ENCODE assay signal across 7 cellular contexts in genomic region chr1:101996830-101997485, GRCh38. TPM values are rescaled to one million over a fixed set of nuclear protein-coding genes. Genes with fewer than 3 reads are reported as not detected.
DNase-seq lines count a peak whose midpoint lies in the region; ATAC-seq and TF ChIP-seq lines count a peak whose summit lies in the region.

Gene OLFM3 (minus strand): TSS chr1:101996926.

- no peaks in the 10 kb centered on the region for H3F3A ChIP-seq in GM23248 (ENCODE audit: insufficient read depth)

- no peak for ATAC-seq in GM19455 (IDR thresholded peaks at IDR 0.05; ENCODE audit: unreplicated experiment)

- DNase-seq in GM23248 (peak; percentile 21), NCI-H526 treated with DMSO at 0.1 percent for 48 hours (lab: John Stamatoyannopoulos, UW) (peak; percentile 50), epithelial cell of esophagus (ENCODE audit: low read depth) (peak; percentile 25), retina (peak; percentile 91), medulla oblongata (ENCODE audit: extremely low spot score) (no peak)
- DNase-seq in activated CD4-positive, alpha-beta T cell treated with anti-CD3 and anti-CD28 coated beads, Interleukin-2, amount 50 U/mL, for 48 hours, result no peak

- H3K4me3 ChIP-seq in GM23248, result no peak within 1 kb of the TSS
- no peak within 1 kb of the TSS for H3K4me3 ChIP-seq in epithelial cell of esophagus (ENCODE audit: low read length)

- no peak within 1 kb of the TSS for H3K4me2 ChIP-seq in GM23248 (ENCODE audit: unreplicated experiment)

- H4K20me1 ChIP-seq in GM23248 (ENCODE audit: insufficient read depth), result no peaks in the 10 kb centered on the region

- no peaks in the 10 kb centered on the region for H3K79me2 ChIP-seq in GM23248 (ENCODE audit: insufficient read depth)

- H3K36me3 ChIP-seq in GM23248 (ENCODE audit: low read depth), result no peaks in the 10 kb centered on the region

- H3K4me1 ChIP-seq in GM23248 (ENCODE audit: insufficient read depth), result no peaks in the 10 kb centered on the region

- in situ Hi-C loops in GM23248 (cut with MboI), result no loop called here

- no peak for TF ChIP-seq CTCF in epithelial cell of esophagus (IDR thresholded peaks at IDR 0.05; ENCODE audit: insufficient read depth, low read depth, low read length, missing control alignments)

- H3K9me3 ChIP-seq in GM23248 (ENCODE audit: low read depth), result no peaks in the 10 kb centered on the region

- WGBS in GM23248 (ENCODE audit: low coverage in 1 of 2, low lambda C conversion rate in 2 of 2, missing lambda C conversion rate in 2 of 2), 2 experiments, result 3 to 5% methylated on average over 24 of the region's 24 CpGs

- H2AFZ ChIP-seq in GM23248, result no peak within 1 kb of the TSS

- H3K9me2 ChIP-seq in GM23248 (ENCODE audit: insufficient read depth), result no peaks in the 10 kb centered on the region

- no peak within 1 kb of the TSS for H3K27ac ChIP-seq in GM23248

- H3K27me3 ChIP-seq in GM23248 (replicated peaks; ENCODE audit: insufficient read depth), result no peaks in the 10 kb centered on the region

- H3K9ac ChIP-seq in GM23248, result no peak within 1 kb of the TSS

RNA-seq across cellular contexts. Expression of gene OLFM3, which starts in this region (rescaled TPM):
- total RNA-seq in GM23248 (2014; rRNA removed; shearing (Covaris generic)), result not detected in 2 replicates
- polyA plus RNA-seq in GM23248 (2016; fragmentation: Nextera tagmentation; extraction: Ambion mirVana), result not detected in 2 replicates

Comparison
In these comparisons a context has a peak if more than half of its experiments do, and no peak if none do; other contexts are left out.
1. Peak in DNase-seq in GM23248; RNA of the gene not detected or under 1 TPM.
2. DNase-seq: peak in NCI-H526 treated with DMSO at 0.1 percent for 48 hours (single experiment), epithelial cell of esophagus (single experiment) and retina (single experiment); none in activated CD4-positive, alpha-beta T cell treated with anti-CD3 and anti-CD28 coated beads, Interleukin-2, amount 50 U/mL, for 48 hours (0 of 2) and medulla oblongata (single experiment).